1 cellular context compared by ENCODE assay signal in genomic region chr14:74835607-74836250, GRCh38.
TF ChIP-seq lines count a peak whose summit lies in the region.

No MANE protein-coding gene starts in this region.

TF ChIP-seq in GM12878, 131 proteins besides CTCF, POLR2A, EP300 and RAD21 (continued from another document and continues in another):
- TF ChIP-seq KLF5 (IDR thresholded peaks at IDR 0.05; ENCODE audit: partially characterized antibody) = no peak
- TF ChIP-seq RB1 (IDR thresholded peaks at IDR 0.05; ENCODE audit: borderline replicate concordance) = no peak
- peak; percentile 34; the same call in 1 of the 2 replicates for TF ChIP-seq TCF7 (IDR thresholded peaks at IDR 0.05; ENCODE audit: borderline replicate concordance)
- no peak for TF ChIP-seq WRNIP1 (IDR thresholded peaks at IDR 0.05; ENCODE audit: borderline replicate concordance, low read depth, low read length)
- TF ChIP-seq, protein P1, sequence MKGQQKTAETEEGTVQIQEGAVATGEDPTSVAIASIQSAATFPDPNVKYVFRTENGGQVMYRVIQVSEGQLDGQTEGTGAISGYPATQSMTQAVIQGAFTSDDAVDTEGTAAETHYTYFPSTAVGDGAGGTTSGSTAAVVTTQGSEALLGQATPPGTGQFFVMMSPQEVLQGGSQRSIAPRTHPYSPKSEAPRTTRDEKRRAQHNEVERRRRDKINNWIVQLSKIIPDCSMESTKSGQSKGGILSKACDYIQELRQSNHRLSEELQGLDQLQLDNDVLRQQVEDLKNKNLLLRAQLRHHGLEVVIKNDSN (IDR thresholded peaks at IDR 0.05; ENCODE audit: borderline replicate concordance, extremely low read length, insufficient read depth, low read depth, low read length) = no peak
- TF ChIP-seq SPI1 (IDR thresholded peaks at IDR 0.05; ENCODE audit: borderline replicate concordance, insufficient read depth, low read depth, low read length) = peak; percentile 83
- TF ChIP-seq SUPT20H (IDR thresholded peaks at IDR 0.05; ENCODE audit: borderline replicate concordance, control insufficient read depth, low read depth, low read length) = no peak
- no peak for TF ChIP-seq E2F8 (IDR thresholded peaks at IDR 0.05; ENCODE audit: low read depth, partially characterized antibody)
- no peak for TF ChIP-seq STAT3 (IDR thresholded peaks at IDR 0.05; ENCODE audit: low read depth, low read length)
- TF ChIP-seq MXI1 (IDR thresholded peaks at IDR 0.05; ENCODE audit: low read depth, low read length) = no peak
- TF ChIP-seq, protein P2, sequence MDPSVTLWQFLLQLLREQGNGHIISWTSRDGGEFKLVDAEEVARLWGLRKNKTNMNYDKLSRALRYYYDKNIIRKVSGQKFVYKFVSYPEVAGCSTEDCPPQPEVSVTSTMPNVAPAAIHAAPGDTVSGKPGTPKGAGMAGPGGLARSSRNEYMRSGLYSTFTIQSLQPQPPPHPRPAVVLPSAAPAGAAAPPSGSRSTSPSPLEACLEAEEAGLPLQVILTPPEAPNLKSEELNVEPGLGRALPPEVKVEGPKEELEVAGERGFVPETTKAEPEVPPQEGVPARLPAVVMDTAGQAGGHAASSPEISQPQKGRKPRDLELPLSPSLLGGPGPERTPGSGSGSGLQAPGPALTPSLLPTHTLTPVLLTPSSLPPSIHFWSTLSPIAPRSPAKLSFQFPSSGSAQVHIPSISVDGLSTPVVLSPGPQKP (IDR thresholded peaks at IDR 0.05; ENCODE audit: low read depth, low read length) = no peak
- no peak for TF ChIP-seq ZNF592 (IDR thresholded peaks at IDR 0.05)
- TF ChIP-seq TAF1 (IDR thresholded peaks at IDR 0.05; ENCODE audit: borderline replicate concordance, low read depth, low read length) = no peak
- TF ChIP-seq HCFC1 (IDR thresholded peaks at IDR 0.05; ENCODE audit: low read length) = no peak
- TF ChIP-seq CEBPZ (IDR thresholded peaks at IDR 0.05; ENCODE audit: low read depth, low read length) = no peak
- TF ChIP-seq ATF2 (IDR thresholded peaks at IDR 0.05; ENCODE audit: low read length) = no peak
- no peak for TF ChIP-seq CBX3 (IDR thresholded peaks at IDR 0.05; ENCODE audit: borderline replicate concordance, low read depth)
- TF ChIP-seq KDM1A (IDR thresholded peaks at IDR 0.05; ENCODE audit: borderline replicate concordance) = no peak
- no peak for TF ChIP-seq FOXM1 (IDR thresholded peaks at IDR 0.05; ENCODE audit: low read depth, low read length)
- TF ChIP-seq, protein P3, sequence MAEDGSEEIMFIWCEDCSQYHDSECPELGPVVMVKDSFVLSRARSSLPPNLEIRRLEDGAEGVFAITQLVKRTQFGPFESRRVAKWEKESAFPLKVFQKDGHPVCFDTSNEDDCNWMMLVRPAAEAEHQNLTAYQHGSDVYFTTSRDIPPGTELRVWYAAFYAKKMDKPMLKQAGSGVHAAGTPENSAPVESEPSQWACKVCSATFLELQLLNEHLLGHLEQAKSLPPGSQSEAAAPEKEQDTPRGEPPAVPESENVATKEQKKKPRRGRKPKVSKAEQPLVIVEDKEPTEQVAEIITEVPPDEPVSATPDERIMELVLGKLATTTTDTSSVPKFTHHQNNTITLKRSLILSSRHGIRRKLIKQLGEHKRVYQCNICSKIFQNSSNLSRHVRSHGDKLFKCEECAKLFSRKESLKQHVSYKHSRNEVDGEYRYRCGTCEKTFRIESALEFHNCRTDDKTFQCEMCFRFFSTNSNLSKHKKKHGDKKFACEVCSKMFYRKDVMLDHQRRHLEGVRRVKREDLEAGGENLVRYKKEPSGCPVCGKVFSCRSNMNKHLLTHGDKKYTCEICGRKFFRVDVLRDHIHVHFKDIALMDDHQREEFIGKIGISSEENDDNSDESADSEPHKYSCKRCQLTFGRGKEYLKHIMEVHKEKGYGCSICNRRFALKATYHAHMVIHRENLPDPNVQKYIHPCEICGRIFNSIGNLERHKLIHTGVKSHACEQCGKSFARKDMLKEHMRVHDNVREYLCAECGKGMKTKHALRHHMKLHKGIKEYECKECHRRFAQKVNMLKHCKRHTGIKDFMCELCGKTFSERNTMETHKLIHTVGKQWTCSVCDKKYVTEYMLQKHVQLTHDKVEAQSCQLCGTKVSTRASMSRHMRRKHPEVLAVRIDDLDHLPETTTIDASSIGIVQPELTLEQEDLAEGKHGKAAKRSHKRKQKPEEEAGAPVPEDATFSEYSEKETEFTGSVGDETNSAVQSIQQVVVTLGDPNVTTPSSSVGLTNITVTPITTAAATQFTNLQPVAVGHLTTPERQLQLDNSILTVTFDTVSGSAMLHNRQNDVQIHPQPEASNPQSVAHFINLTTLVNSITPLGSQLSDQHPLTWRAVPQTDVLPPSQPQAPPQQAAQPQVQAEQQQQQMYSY (CRISPR knock-in tag; IDR thresholded peaks at IDR 0.05) = no peak
- TF ChIP-seq ZNF384 (IDR thresholded peaks at IDR 0.05; ENCODE audit: borderline replicate concordance, low read depth, low read length) = peak; percentile 46; the same call in 1 of the 2 replicates
- no peak for TF ChIP-seq BACH1 (IDR thresholded peaks at IDR 0.05; ENCODE audit: borderline replicate concordance)
- TF ChIP-seq, protein P4, sequence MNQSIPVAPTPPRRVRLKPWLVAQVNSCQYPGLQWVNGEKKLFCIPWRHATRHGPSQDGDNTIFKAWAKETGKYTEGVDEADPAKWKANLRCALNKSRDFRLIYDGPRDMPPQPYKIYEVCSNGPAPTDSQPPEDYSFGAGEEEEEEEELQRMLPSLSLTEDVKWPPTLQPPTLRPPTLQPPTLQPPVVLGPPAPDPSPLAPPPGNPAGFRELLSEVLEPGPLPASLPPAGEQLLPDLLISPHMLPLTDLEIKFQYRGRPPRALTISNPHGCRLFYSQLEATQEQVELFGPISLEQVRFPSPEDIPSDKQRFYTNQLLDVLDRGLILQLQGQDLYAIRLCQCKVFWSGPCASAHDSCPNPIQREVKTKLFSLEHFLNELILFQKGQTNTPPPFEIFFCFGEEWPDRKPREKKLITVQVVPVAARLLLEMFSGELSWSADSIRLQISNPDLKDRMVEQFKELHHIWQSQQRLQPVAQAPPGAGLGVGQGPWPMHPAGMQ (IDR thresholded peaks at IDR 0.05; ENCODE audit: borderline replicate concordance) = no peak
- TF ChIP-seq RUNX3 (IDR thresholded peaks at IDR 0.05; ENCODE audit: low read length) = peak; percentile 34
- no peak for TF ChIP-seq PAX8 (IDR thresholded peaks at IDR 0.05)
- TF ChIP-seq IKZF2 (IDR thresholded peaks at IDR 0.05) = peak; percentile 61 to 62; a peak in 3 of 4 replicates
- no peak for TF ChIP-seq MLLT1 (IDR thresholded peaks at IDR 0.05)
